1 cellular context compared by ENCODE assay signal in the genomic region with DNA sequence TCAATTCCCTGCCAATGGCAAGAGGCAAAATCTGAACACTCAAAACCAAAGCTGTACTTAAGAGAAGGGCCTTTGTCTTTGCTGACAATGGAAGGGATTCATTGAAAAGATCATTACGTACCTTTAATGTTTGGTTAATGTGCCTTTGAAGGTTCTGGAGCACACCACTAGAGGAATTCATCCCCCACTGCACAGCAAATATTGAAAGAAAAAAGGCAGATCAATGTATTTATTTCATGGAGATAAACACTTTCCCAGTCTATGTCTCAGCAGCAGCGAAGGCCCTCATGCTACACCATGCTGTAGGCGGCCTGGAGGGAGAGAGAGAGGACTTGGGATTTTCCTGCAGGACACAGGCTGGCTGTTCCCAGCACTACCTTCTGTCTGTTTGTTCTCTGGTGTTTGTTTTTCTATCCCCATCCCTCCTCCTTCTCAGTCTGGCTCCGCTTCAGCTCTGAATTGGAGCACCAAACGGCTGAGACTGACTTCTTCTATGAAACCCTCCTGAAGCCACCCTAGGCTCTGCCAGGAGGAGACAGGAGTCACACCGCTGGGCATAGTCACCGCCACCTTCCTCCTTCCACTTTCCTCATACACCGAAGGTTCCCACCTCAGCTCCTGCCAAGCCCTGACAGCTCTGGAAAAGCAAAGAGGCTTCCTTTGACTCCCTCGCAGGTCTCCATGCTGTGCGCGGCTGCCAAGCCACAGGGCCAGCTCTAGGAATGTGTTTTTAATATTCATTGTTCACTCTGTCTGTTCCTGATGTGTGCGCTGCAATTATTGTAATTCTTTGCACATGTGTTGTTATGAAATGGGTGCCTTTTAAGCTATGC.
TF ChIP-seq lines count a peak whose summit lies in the region.

No MANE protein-coding gene starts in this region.

TF ChIP-seq in A549, 52 proteins besides CTCF, POLR2A, EP300 and RAD21 (continued from another document):
- TF ChIP-seq, protein P1, sequence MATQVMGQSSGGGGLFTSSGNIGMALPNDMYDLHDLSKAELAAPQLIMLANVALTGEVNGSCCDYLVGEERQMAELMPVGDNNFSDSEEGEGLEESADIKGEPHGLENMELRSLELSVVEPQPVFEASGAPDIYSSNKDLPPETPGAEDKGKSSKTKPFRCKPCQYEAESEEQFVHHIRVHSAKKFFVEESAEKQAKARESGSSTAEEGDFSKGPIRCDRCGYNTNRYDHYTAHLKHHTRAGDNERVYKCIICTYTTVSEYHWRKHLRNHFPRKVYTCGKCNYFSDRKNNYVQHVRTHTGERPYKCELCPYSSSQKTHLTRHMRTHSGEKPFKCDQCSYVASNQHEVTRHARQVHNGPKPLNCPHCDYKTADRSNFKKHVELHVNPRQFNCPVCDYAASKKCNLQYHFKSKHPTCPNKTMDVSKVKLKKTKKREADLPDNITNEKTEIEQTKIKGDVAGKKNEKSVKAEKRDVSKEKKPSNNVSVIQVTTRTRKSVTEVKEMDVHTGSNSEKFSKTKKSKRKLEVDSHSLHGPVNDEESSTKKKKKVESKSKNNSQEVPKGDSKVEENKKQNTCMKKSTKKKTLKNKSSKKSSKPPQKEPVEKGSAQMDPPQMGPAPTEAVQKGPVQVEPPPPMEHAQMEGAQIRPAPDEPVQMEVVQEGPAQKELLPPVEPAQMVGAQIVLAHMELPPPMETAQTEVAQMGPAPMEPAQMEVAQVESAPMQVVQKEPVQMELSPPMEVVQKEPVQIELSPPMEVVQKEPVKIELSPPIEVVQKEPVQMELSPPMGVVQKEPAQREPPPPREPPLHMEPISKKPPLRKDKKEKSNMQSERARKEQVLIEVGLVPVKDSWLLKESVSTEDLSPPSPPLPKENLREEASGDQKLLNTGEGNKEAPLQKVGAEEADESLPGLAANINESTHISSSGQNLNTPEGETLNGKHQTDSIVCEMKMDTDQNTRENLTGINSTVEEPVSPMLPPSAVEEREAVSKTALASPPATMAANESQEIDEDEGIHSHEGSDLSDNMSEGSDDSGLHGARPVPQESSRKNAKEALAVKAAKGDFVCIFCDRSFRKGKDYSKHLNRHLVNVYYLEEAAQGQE (IDR thresholded peaks at IDR 0.05), result no peak
- TF ChIP-seq PHF8 (IDR thresholded peaks at IDR 0.05; ENCODE audit: borderline replicate concordance, low read depth), result no peak
TF ChIP-seq in A549: peak in this region for 0.
